ENCODE assay signal across 22 cellular contexts in genomic region chr3:124763644-124764358, GRCh38.
"Had no signal": no experiment of that assay in that cellular context is flagged by ENCODE, and none has a peak within 500 bp of the region (broad histone marks: within the 10 kb centered on the region; RNA-seq: fewer than 3 reads in every experiment).

No MANE protein-coding gene starts in this region.

- H3K4me3 Mint-ChIP-seq: activated naive CD8-positive, alpha-beta T cell; central memory CD8-positive, alpha-beta T cell; naive thymus-derived CD4-positive, alpha-beta T cell; stimulated activated naive CD8-positive, alpha-beta T cell treated with anti-CD3 and anti-CD28 coated beads, Interleukin-15, Interleukin-2, amounts not matched to agents 100 ng/mL and 50 ng/mL, for 24 hours had no signal

- FAIRE-seq: colon, kidney, TTC549, urothelium cell line had no signal

- H3K27ac ChIP-seq: adrenal gland, brain microvascular endothelial cell, heart left ventricle, lower lobe of right lung, prostate gland had no signal

- H3K27ac Mint-ChIP-seq: activated naive CD8-positive, alpha-beta T cell; stimulated activated naive CD8-positive, alpha-beta T cell treated with anti-CD3 and anti-CD28 coated beads, Interleukin-15, Interleukin-2, amounts not matched to agents 100 ng/mL and 50 ng/mL, for 24 hours had no signal

- ATAC-seq: heart left ventricle; lower lobe of right lung; naive thymus-derived CD4-positive, alpha-beta T cell; right cardiac atrium had no signal

- H3K27me3 ChIP-seq: adrenal gland, ascending aorta, brain microvascular endothelial cell, esophagus muscularis mucosa, heart left ventricle, tibial nerve had no signal

- H3K27me3 Mint-ChIP-seq: activated naive CD8-positive, alpha-beta T cell; central memory CD8-positive, alpha-beta T cell had no signal

- DNase-seq: activated gamma-delta T cell treated with Interleukin-2 at 50 U/mL for 16 hours; activated T-cell treated with anti-CD3 and anti-CD28 coated beads, Interleukin-2, amount 50 U/mL, for 1 hour; brain microvascular endothelial cell; effector memory CD4-positive, alpha-beta T cell; heart left ventricle; kidney; lower lobe of right lung; naive thymus-derived CD4-positive, alpha-beta T cell; right cardiac atrium; stimulated activated CD4-positive, alpha-beta T cell treated with anti-CD3 and anti-CD28 coated beads, Interleukin-1b, Interleukin-23, amount 100 ng/mL, for 48 hours; T-helper 1 cell had no signal

- H3K9me3 Mint-ChIP-seq: central memory CD8-positive, alpha-beta T cell; naive thymus-derived CD4-positive, alpha-beta T cell; stimulated activated naive CD8-positive, alpha-beta T cell treated with anti-CD3 and anti-CD28 coated beads, Interleukin-15, Interleukin-2, amounts not matched to agents 100 ng/mL and 50 ng/mL, for 24 hours had no signal

- H3K36me3 Mint-ChIP-seq: activated naive CD8-positive, alpha-beta T cell; naive thymus-derived CD4-positive, alpha-beta T cell had no signal

- H3K4me3 ChIP-seq: adrenal gland, ascending aorta, esophagus muscularis mucosa, heart left ventricle, lower lobe of right lung, prostate gland, tibial nerve had no signal

- H3K9me3 ChIP-seq: adrenal gland, ascending aorta, esophagus muscularis mucosa, heart left ventricle, lower lobe of right lung, prostate gland, tibial nerve had no signal
